Comparison of ENCODE assay signal across 21 cellular contexts in genomic region chr4:150229538-150229937, GRCh38.
DNase-seq lines count a peak whose midpoint lies in the region; ATAC-seq and TF ChIP-seq lines count a peak whose summit lies in the region.
"Had no signal": no experiment of that assay in that cellular context is flagged by ENCODE, and none has a peak within 500 bp of the region (broad histone marks: within the 10 kb centered on the region; RNA-seq: fewer than 3 reads in every experiment).

No MANE protein-coding gene starts in this region.

- DNase-seq in M059J (ENCODE audit: low read depth) (peak; percentile 77), astrocyte of the cerebellum (ENCODE audit: low read depth) (peak; percentile 70), fibroblast of villous mesenchyme (ENCODE audit: low read depth) (peak; percentile 64)
- DNase-seq: activated CD4-positive, alpha-beta T cell treated with anti-CD3 and anti-CD28 coated beads for 1 hour; activated T-cell treated with anti-CD3 and anti-CD28 coated beads, Interleukin-2, amount 50 U/mL, for 4 hours; adrenal gland; effector memory CD4-positive, alpha-beta T cell; GOT3; MG63; NCI-H2171; sigmoid colon; stimulated activated CD4-positive, alpha-beta T cell treated with anti-CD3 and anti-CD28 coated beads, Interleukin-4, amount 100 ng/mL, for 4 hours; stimulated activated naive B cell treated with anti-CD40 and anti-IgM and Interleukin-4, amounts not matched to agents 10 μg/mL and 1 μg/mL and 100 μg/mL, for 72 hours; T-helper 1 cell had no signal

- H3K36me3 ChIP-seq in BLaER1, result peaks cover 42% of the 10 kb centered on the region
- H3K36me3 ChIP-seq: adrenal gland had no signal

- no peak overlapping the region for H3K4me3 ChIP-seq in BLaER1
- no peak overlapping the region for H3K4me3 ChIP-seq in astrocyte of the cerebellum (ENCODE audit: low read depth, low read length)
- no peak overlapping the region for H3K4me3 ChIP-seq in fibroblast of villous mesenchyme (ENCODE audit: low read depth, low read length)
- H3K4me3 ChIP-seq: adrenal gland; BLaER1 treated with 17β-estradiol and CSF1 and Interleukin-3, amounts not matched to agents 10 nM and 100 nM; MG63; sigmoid colon had no signal

- H3K9me3 ChIP-seq in BLaER1, result peaks cover 7% of the 10 kb centered on the region; the same call in 1 of the 2 replicates
- H3K9me3 ChIP-seq: adrenal gland, MG63, sigmoid colon had no signal

- no peak for ATAC-seq in HG02981 (IDR thresholded peaks at IDR 0.05; ENCODE audit: unreplicated experiment)
- no peak for ATAC-seq in HG03175 (IDR thresholded peaks at IDR 0.05; ENCODE audit: unreplicated experiment)
- ATAC-seq in GM19455 (IDR thresholded peaks at IDR 0.05; ENCODE audit: unreplicated experiment), result no peak
- ATAC-seq in HG02763 (IDR thresholded peaks at IDR 0.05; ENCODE audit: unreplicated experiment), result no peak
- ATAC-seq: activated T-cell treated with anti-CD3 and anti-CD28 coated beads, Interleukin-2, amount 50 U/mL, for 4 hours; left lobe of liver; stimulated activated naive B cell treated with anti-CD40 and anti-IgM and Interleukin-4, amounts not matched to agents 10 μg/mL and 1 μg/mL and 100 μg/mL, for 72 hours had no signal

- H3K4me2 ChIP-seq in BLaER1, result peak overlapping the region; percentile 58

- no peak for TF ChIP-seq CTCF in astrocyte of the cerebellum (IDR thresholded peaks at IDR 0.05; ENCODE audit: low read depth, low read length, missing control alignments)
- no peak for TF ChIP-seq CTCF in fibroblast of villous mesenchyme (IDR thresholded peaks at IDR 0.05; ENCODE audit: insufficient read depth, low read depth, low read length)

- no peak overlapping the region for H3K9ac ChIP-seq in BLaER1

- H3K27ac ChIP-seq in BLaER1, result peak overlapping the region; percentile 79; the same call in 1 of the 2 replicates
- H3K27ac ChIP-seq: adrenal gland had no signal

- H3K27me3 ChIP-seq in BLaER1, result no peaks in the 10 kb centered on the region
- H3K27me3 ChIP-seq: adrenal gland; BLaER1 treated with 17β-estradiol and CSF1 and Interleukin-3, amounts not matched to agents 10 nM and 100 nM; MG63; sigmoid colon had no signal

- in situ Hi-C loops in astrocyte of the cerebellum (cut with HindIII; ENCODE audit: low sequenced_read_pairs), result no loop called here

- no peaks in the 10 kb centered on the region for H4K20me1 ChIP-seq in BLaER1
- H4K20me1 ChIP-seq: BLaER1 treated with 17β-estradiol and CSF1 and Interleukin-3, amounts not matched to agents 10 nM and 100 nM had no signal

- peaks cover 26% of the 10 kb centered on the region for H3K4me1 ChIP-seq in BLaER1
